In the genomic region with DNA sequence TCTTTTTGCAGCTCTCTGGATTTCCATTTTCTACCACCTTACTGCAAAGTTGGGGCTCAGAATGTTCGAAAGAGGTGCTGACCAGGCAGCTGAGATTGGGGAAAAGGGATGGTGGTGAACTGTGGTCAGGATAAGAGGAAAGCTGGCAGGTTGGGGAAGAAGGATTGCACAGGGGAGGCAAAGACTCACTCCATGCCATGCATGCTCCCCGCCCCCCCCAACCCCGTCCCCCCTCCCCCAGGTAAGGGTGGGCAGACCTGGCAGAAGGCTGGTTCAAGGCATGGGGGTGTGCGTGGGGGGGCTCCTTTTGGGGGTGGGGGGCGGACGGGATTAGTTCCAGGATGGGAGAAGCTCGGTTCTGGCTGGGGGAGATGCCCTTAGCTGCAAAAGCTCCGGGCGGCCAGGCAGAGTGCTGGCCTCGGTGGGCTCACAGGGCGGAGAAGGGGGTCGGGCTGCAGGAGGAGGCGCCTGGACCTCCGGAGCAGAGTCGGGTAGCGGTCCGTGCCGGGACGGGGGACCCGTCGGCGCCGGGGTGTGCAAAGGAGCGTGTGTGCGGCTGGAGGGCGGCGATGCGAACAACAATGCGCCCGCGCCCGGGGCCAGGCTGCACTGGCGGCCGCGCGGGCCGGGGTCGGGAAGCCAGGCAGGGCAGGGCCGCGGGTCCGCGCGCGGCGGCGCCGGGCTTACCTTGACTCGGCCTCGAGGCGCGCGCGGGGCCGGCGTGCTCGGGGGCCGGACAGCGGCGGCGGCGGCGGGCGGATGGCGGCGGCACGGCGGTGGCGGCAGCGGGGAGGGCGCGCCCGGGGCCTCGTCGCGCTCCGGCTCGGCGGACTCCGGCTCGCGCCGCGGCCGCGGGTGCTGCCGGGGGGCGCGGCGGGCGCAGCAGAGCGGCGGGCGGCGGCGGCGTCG, we compare ENCODE assay signal across 7 cellular contexts. TPM values are rescaled to one million over a fixed set of nuclear protein-coding genes. Genes with fewer than 3 reads are reported as not detected.
DNase-seq lines count a peak whose midpoint lies in the region; ATAC-seq, FAIRE-seq and TF ChIP-seq lines count a peak whose summit lies in the region.

No MANE protein-coding gene starts in this region.

- FAIRE-seq in GM19239 (lab: Jason Lieb, UNC): no peak

- H3K4me3 Mint-ChIP-seq in T-helper 17 cell: peak overlapping the region; percentile 98

- intact Hi-C loops in transverse colon (cut with DNase I; ENCODE audit: low total_unique reads): loop anchor here (2.0 kb wide), 1 partner anchor 136 kb away; the partner anchor contains the start of gene BCAS4

- peaks cover 35% of the 10 kb centered on the region for H3K4me1 Mint-ChIP-seq in T-helper 17 cell

- no peaks in the 10 kb centered on the region for H3K27me3 Mint-ChIP-seq in T-helper 17 cell

- H3K27ac ChIP-seq in effector memory CD4-positive, alpha-beta T cell (ENCODE audit: insufficient read depth, low read length, poor library complexity, severe bottlenecking): peak overlapping the region; percentile 100
- H3K27ac ChIP-seq in mucosa of rectum (ENCODE audit: low read depth in 2 of 2, low read length in 2 of 2) (peak overlapping the region; percentile 97 to 99), transverse colon (peak overlapping the region; percentile 97 to 98 (median 98))

- ATAC-seq in GM19035 (IDR thresholded peaks at IDR 0.05; ENCODE audit: unreplicated experiment) (peak; percentile 14), HG03159 (IDR thresholded peaks at IDR 0.05; ENCODE audit: unreplicated experiment) (peak; percentile 2), T-helper 17 cell (peak; percentile 0)

- H3K27me3 ChIP-seq in effector memory CD4-positive, alpha-beta T cell (replicated peaks; ENCODE audit: control insufficient read depth, insufficient read depth, low read length, poor library complexity, severe bottlenecking): no peaks in the 10 kb centered on the region
- no peaks in the 10 kb centered on the region for H3K27me3 ChIP-seq in mucosa of rectum (ENCODE audit: control insufficient read depth in 2 of 2, insufficient read depth in 2 of 2, low read length in 2 of 2)
- H3K27me3 ChIP-seq in transverse colon: no peaks in the 10 kb centered on the region

- H3K9ac ChIP-seq in mucosa of rectum (ENCODE audit: low read depth in 1 of 2, low read length in 2 of 2): peak overlapping the region; percentile 73 to 85

- no peak for TF ChIP-seq CTCF in transverse colon (IDR thresholded peaks at IDR 0.05)

- peak overlapping the region; percentile 73 for H3K4me3 ChIP-seq in effector memory CD4-positive, alpha-beta T cell (ENCODE audit: insufficient read depth, low read depth, low read length, poor library complexity, severe bottlenecking)
- peak overlapping the region; percentile 87 to 93 for H3K4me3 ChIP-seq in mucosa of rectum (ENCODE audit: low read length in 2 of 2)
- peak overlapping the region; percentile 64 to 87 (median 82) for H3K4me3 ChIP-seq in transverse colon

- peaks cover 20% of the 10 kb centered on the region for H3K4me1 ChIP-seq in effector memory CD4-positive, alpha-beta T cell (ENCODE audit: control insufficient read depth, insufficient read depth, low read length, poor library complexity, severe bottlenecking)
- peaks cover 20 to 21% of the 10 kb centered on the region in 2 donors for H3K4me1 ChIP-seq in mucosa of rectum (ENCODE audit: control insufficient read depth in 2 of 2, insufficient read depth in 2 of 2, low read length in 2 of 2)
- peaks cover 26 to 52% (median 29%) of the 10 kb centered on the region in 4 donors for H3K4me1 ChIP-seq in transverse colon

- H3K36me3 Mint-ChIP-seq in T-helper 17 cell (ENCODE audit: low read depth): peaks cover 7% of the 10 kb centered on the region

- in situ Hi-C loops in transverse colon (cut with MboI; ENCODE audit: low pct_ligation_motif_present in 1 of 4, low pct_unique_long_range_greater_than_20kb in 1 of 4, low sequenced_read_pairs in 3 of 4): loop anchor here in 3 of 4 donors (5.0 to 10.0 kb wide), 2 partner anchors 136 to 138 kb away; partner anchors contain the start of gene BCAS4 (in 2 of the 3)

- peak overlapping the region; percentile 99 for H3K27ac Mint-ChIP-seq in T-helper 17 cell

- peaks cover 7% of the 10 kb centered on the region for H3K36me3 ChIP-seq in effector memory CD4-positive, alpha-beta T cell (ENCODE audit: control insufficient read depth, insufficient read depth, low read length)
- H3K36me3 ChIP-seq in mucosa of rectum (ENCODE audit: control insufficient read depth in 2 of 2, insufficient read depth in 2 of 2, low read length in 2 of 2) (peaks cover 17 to 29% of the 10 kb centered on the region in 2 donors), transverse colon (peaks cover 0 to 17% (median 8%) of the 10 kb centered on the region in 4 donors)

- no peaks in the 10 kb centered on the region for H3K9me3 ChIP-seq in T-helper 17 cell (ENCODE audit: control insufficient read depth, low read length, poor library complexity, severe bottlenecking)
- no peaks in the 10 kb centered on the region for H3K9me3 ChIP-seq in effector memory CD4-positive, alpha-beta T cell (ENCODE audit: control insufficient read depth, low read length)
- no peaks in the 10 kb centered on the region for H3K9me3 ChIP-seq in mucosa of rectum (ENCODE audit: control insufficient read depth in 2 of 2, low read length in 2 of 2)
- H3K9me3 ChIP-seq in transverse colon: no peaks in the 10 kb centered on the region

- no peak for TF ChIP-seq POLR2A in transverse colon (IDR thresholded peaks at IDR 0.05)

- WGBS in transverse colon (ENCODE audit: low coverage in 1 of 2), 2 donors: 0% methylated on average over 1 to 86 of the region's 97 CpGs

- DNase-seq in T-helper 17 cell (peak in 2 of 3 donors; percentile 8 to 22), transverse colon (peak; percentile 26), GM19239 (ENCODE audit: insufficient read length, low spot score) (no peak)
- DNase-seq in effector memory CD4-positive, alpha-beta T cell: peak in 2 of 3 donors; percentile 2 to 7

- no peak for TF ChIP-seq EP300 in transverse colon (IDR thresholded peaks at IDR 0.05; ENCODE audit: low read depth)

RNA-seq across cellular contexts. Expression of gene ADNP, which starts 0.8 kb away (rescaled TPM):
- total RNA-seq in T-helper 17 cell (10 to 100 TPM; 54.8 to 59.7 TPM), transverse colon (10 to 100 TPM; 34.8 to 65.7 (median 42.5) TPM)

RNA-seq across cellular contexts. Expression of gene DPM1, which starts 27.9 kb away (rescaled TPM):
- total RNA-seq in T-helper 17 cell (10 to 100 TPM; 25.9 to 34.1 TPM), transverse colon (10 to 100 TPM in 3 of 4 donors, 1 to 10 TPM in 1; 3.2 to 42.9 (median 38.4) TPM)

RNA-seq across cellular contexts. Expression of gene MOCS3, which starts 28.2 kb away (rescaled TPM):
- total RNA-seq in T-helper 17 cell (1 to 10 TPM; 3.2 to 3.8 TPM), transverse colon (10 to 100 TPM in 1 of 4 donors, 1 to 10 TPM in 3; 3.7 to 10.7 (median 4.0) TPM)
